21 cellular contexts compared by ENCODE assay signal in the genomic region with DNA sequence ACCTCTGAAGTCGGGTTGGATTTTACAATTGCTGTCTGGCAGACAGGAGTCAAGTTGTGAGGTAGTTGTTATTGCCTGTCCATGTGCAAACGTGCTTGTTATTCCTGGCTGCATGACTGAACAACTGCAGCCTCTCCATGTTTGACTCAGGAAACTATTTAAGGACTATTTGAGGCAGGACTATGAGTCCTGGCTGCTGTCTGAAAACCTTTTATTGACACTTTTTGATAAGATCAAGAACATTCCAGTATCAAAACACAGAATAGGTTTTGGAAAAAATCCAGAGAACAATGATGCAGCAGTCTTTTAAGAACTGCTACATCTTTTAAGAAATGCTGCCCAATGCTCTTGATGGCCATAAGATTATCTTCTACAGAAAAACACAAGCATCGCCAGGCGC. TPM values are rescaled to one million over a fixed set of nuclear protein-coding genes. Genes with fewer than 3 reads are reported as not detected.
DNase-seq lines count a peak whose midpoint lies in the region; ATAC-seq lines count a peak whose summit lies in the region.
"Had no signal": no experiment of that assay in that cellular context is flagged by ENCODE, and none has a peak within 500 bp of the region (broad histone marks: within the 10 kb centered on the region; RNA-seq: fewer than 3 reads in every experiment).

No MANE protein-coding gene starts in this region.

- H3K4ac ChIP-seq in mesendoderm (ENCODE audit: low read depth, low read length), result no peak overlapping the region

- WGBS in mesendoderm (ENCODE audit: extremely low coverage, insufficient coverage, low lambda C conversion rate), result no CpG with 5 or more reads among the region's 4 CpGs
- 34 to 37% methylated on average over 4 of the region's 4 CpGs for WGBS in aorta, 2 donors

- DNase-seq in Right ventricle myocardium superior (no peak), cardiac septum (ENCODE audit: low spot score) (no peak), epithelial cell of prostate (ENCODE audit: low read depth, low spot score) (peak; percentile 27), mesendoderm (no peak), aorta (no peak)
- DNase-seq: activated naive CD4-positive, alpha-beta T cell treated with anti-CD3 and anti-CD28 coated beads, Interleukin-2, amount 50 U/mL, for 16 hours; effector CD8-positive, alpha-beta T cell; GOT3; KG1; NCI-H1092 treated with DMSO at 0.1 percent for 48 hours; NCI-H774; posterior cingulate gyrus; stimulated activated CD4-positive, alpha-beta T cell treated with anti-CD3 and anti-CD28 coated beads, Interleukin-15, amount 100 ng/mL, for 24 hours; stimulated activated naive CD4-positive, alpha-beta T cell treated with Interleukin-2 at 50 U/mL for 16 hours; upper lobe of left lung had no signal

- no peak overlapping the region for H3K4me2 ChIP-seq in mesendoderm (ENCODE audit: low read length)

- no peak overlapping the region for H3K18ac ChIP-seq in mesendoderm (ENCODE audit: low read length)

- H3K4me1 ChIP-seq in mesendoderm (ENCODE audit: control insufficient read depth, low read depth, low read length) (no peaks in the 10 kb centered on the region), aorta (ENCODE audit: control insufficient read depth in 1 of 2, insufficient read depth in 2 of 2, low read length in 2 of 2) (peaks cover 0 to 4% of the 10 kb centered on the region in 2 donors)
- H3K4me1 ChIP-seq: upper lobe of left lung had no signal

- H3K79me1 ChIP-seq in mesendoderm (ENCODE audit: low read length), result no peaks in the 10 kb centered on the region

- H3K56ac ChIP-seq in mesendoderm (ENCODE audit: low read length), result no peak overlapping the region

- H2BK15ac ChIP-seq in mesendoderm (replicated peaks; ENCODE audit: low read depth), result no peak overlapping the region

- H2BK120ac ChIP-seq in mesendoderm (ENCODE audit: low read depth, low read length), result peak overlapping the region; percentile 61

- H3K9me3 ChIP-seq in aorta (ENCODE audit: control insufficient read depth, low read length), result no peaks in the 10 kb centered on the region
- H3K9me3 ChIP-seq: upper lobe of left lung had no signal

- H3K27ac ChIP-seq in epithelial cell of prostate (no peak overlapping the region), mesendoderm (ENCODE audit: low read depth, low read length) (no peak overlapping the region), aorta (ENCODE audit: low read depth in 1 of 2, low read length in 2 of 2) (peak overlapping the region in 1 of 2 donors; percentile 78)
- H3K27ac ChIP-seq: cardiac muscle cell, upper lobe of left lung had no signal

- H3K27me3 ChIP-seq in mesendoderm (ENCODE audit: insufficient read depth, low read length, poor library complexity) (no peaks in the 10 kb centered on the region), aorta (ENCODE audit: control insufficient read depth in 1 of 2, insufficient read depth in 2 of 2, low read length in 1 of 2) (no peaks in the 10 kb centered on the region)
- H3K27me3 ChIP-seq: cardiac muscle cell, upper lobe of left lung had no signal

- ATAC-seq in Right ventricle myocardium superior (ENCODE audit: poor library complexity), result peak; percentile 34
- ATAC-seq in aorta (ENCODE audit: low FRiP score), result peak; percentile 60
- no peak for ATAC-seq in HG03378 (IDR thresholded peaks at IDR 0.05; ENCODE audit: unreplicated experiment)
- ATAC-seq in HG03280 (IDR thresholded peaks at IDR 0.05; ENCODE audit: unreplicated experiment), result no peak
- no peak for ATAC-seq in GM18867 (IDR thresholded peaks at IDR 0.05; ENCODE audit: unreplicated experiment)
- ATAC-seq: left lobe of liver had no signal

- H2BK5ac ChIP-seq in mesendoderm (ENCODE audit: low read length), result no peak overlapping the region

- no peaks in the 10 kb centered on the region for H3K36me3 ChIP-seq in mesendoderm (ENCODE audit: control insufficient read depth, insufficient read depth, low read length)
- H3K36me3 ChIP-seq in aorta (ENCODE audit: control insufficient read depth in 1 of 2, insufficient read depth in 2 of 2, low read length in 1 of 2), result no peaks in the 10 kb centered on the region
- H3K36me3 ChIP-seq: cardiac muscle cell, upper lobe of left lung had no signal

- no peak overlapping the region for H2AK5ac ChIP-seq in mesendoderm (ENCODE audit: low read length)

- no peak overlapping the region for H3K9ac ChIP-seq in mesendoderm (ENCODE audit: low read length)

- intact Hi-C loops in Right ventricle myocardium superior (cut with DNase I), result no loop called here
- intact Hi-C loops in cardiac septum (cut with DNase I), result no loop called here
- intact Hi-C loops in aorta (cut with DNase I), result loop anchor here in 1 of 2 donors (5.0 kb wide), 1 partner anchor 89 kb away; no protein-coding TSS in a partner anchor

- H3K23ac ChIP-seq in mesendoderm (ENCODE audit: low read length), result no peak overlapping the region

- H3K79me2 ChIP-seq in mesendoderm (ENCODE audit: control insufficient read depth, insufficient read depth, low read length), result no peaks in the 10 kb centered on the region

- H3K4me3 ChIP-seq in mesendoderm (ENCODE audit: low read length) (no peak overlapping the region), aorta (ENCODE audit: low read length in 2 of 2) (no peak overlapping the region)
- H3K4me3 ChIP-seq: cardiac muscle cell, upper lobe of left lung had no signal

- no peak overlapping the region for H4K8ac ChIP-seq in mesendoderm (ENCODE audit: low read depth, low read length)

- H4K5ac ChIP-seq in mesendoderm (ENCODE audit: low read length), result no peak overlapping the region

RNA-seq across cellular contexts. Expression of a gene that starts 10.0 kb away (rescaled TPM):
- total RNA-seq in Right ventricle myocardium superior (37.3 TPM), cardiac septum (50.9 TPM), aorta (100 to 1,000 TPM; 209 to 210 TPM)
- polyA plus RNA-seq in mesendoderm (2013, experiment 1 of 2), result 30.5 TPM
- polyA plus RNA-seq in mesendoderm (2013, experiment 2 of 2), result 33.4 TPM
- 10 to 100 TPM; 21.0 to 92.6 TPM for polyA plus RNA-seq in aorta
- total RNA-seq: A172 had no signal

Comparison
In these comparisons a context has a peak if more than half of its experiments do, and no peak if none do; other contexts are left out.
1. ATAC-seq: peak in Right ventricle myocardium superior (single experiment) and aorta (single experiment); none in HG03378 (single experiment), HG03280 (single experiment) and GM18867 (single experiment).